Comparison of ENCODE assay signal across 1 cellular context in genomic region chr2:42090216-42090615, GRCh38.
TF ChIP-seq lines count a peak whose summit lies in the region.

No MANE protein-coding gene starts in this region.

TF ChIP-seq in IMR-90, 13 proteins besides CTCF, POLR2A, EP300 and RAD21:
- no peak for TF ChIP-seq MAFK (IDR thresholded peaks at IDR 0.05; ENCODE audit: low read depth, low read length)
- no peak for TF ChIP-seq NFE2L2 (IDR thresholded peaks at IDR 0.05; ENCODE audit: low read depth, low read length)
- no peak for TF ChIP-seq CHD1 (IDR thresholded peaks at IDR 0.05; ENCODE audit: low read depth, low read length)
- TF ChIP-seq RFX5 (IDR thresholded peaks at IDR 0.05; ENCODE audit: low read depth, low read length): no peak
- no peak for TF ChIP-seq MAZ (IDR thresholded peaks at IDR 0.05; ENCODE audit: borderline replicate concordance, low read depth, low read length)
- TF ChIP-seq, protein P1, sequence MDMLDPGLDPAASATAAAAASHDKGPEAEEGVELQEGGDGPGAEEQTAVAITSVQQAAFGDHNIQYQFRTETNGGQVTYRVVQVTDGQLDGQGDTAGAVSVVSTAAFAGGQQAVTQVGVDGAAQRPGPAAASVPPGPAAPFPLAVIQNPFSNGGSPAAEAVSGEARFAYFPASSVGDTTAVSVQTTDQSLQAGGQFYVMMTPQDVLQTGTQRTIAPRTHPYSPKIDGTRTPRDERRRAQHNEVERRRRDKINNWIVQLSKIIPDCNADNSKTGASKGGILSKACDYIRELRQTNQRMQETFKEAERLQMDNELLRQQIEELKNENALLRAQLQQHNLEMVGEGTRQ (IDR thresholded peaks at IDR 0.05; ENCODE audit: low read depth, low read length): no peak
- no peak for TF ChIP-seq SMC3 (IDR thresholded peaks at IDR 0.05; ENCODE audit: low read depth, low read length)
- TF ChIP-seq BHLHE40 (IDR thresholded peaks at IDR 0.05; ENCODE audit: low read depth, low read length): no peak
- TF ChIP-seq MXI1 (IDR thresholded peaks at IDR 0.05; ENCODE audit: borderline replicate concordance, low read depth, low read length): no peak
- TF ChIP-seq, protein P2, sequence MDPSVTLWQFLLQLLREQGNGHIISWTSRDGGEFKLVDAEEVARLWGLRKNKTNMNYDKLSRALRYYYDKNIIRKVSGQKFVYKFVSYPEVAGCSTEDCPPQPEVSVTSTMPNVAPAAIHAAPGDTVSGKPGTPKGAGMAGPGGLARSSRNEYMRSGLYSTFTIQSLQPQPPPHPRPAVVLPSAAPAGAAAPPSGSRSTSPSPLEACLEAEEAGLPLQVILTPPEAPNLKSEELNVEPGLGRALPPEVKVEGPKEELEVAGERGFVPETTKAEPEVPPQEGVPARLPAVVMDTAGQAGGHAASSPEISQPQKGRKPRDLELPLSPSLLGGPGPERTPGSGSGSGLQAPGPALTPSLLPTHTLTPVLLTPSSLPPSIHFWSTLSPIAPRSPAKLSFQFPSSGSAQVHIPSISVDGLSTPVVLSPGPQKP (IDR thresholded peaks at IDR 0.05; ENCODE audit: borderline replicate concordance, low read depth, low read length): no peak
- no peak for TF ChIP-seq CEBPB (IDR thresholded peaks at IDR 0.05; ENCODE audit: low read depth, low read length)
- TF ChIP-seq FOS (IDR thresholded peaks at IDR 0.05; ENCODE audit: low read depth, low read length): no peak
- no peak for TF ChIP-seq RCOR1 (IDR thresholded peaks at IDR 0.05; ENCODE audit: insufficient replicate concordance, low read length)
